In genomic region chr11:103907548-103908455, GRCh38 we compare ENCODE assay signal across 10 cellular contexts.
DNase-seq lines count a peak whose midpoint lies in the region; ATAC-seq and TF ChIP-seq lines count a peak whose summit lies in the region.
"Had no signal": no experiment of that assay in that cellular context is flagged by ENCODE, and none has a peak within 500 bp of the region (broad histone marks: within the 10 kb centered on the region; RNA-seq: fewer than 3 reads in every experiment).

No MANE protein-coding gene starts in this region.

- no peak overlapping the region for H2AK5ac ChIP-seq in mesenchymal stem cell (ENCODE audit: low read length, severe bottlenecking)

- H3K9me3 ChIP-seq in DND-41 (ENCODE audit: insufficient read depth, low read length, severe bottlenecking) (no peaks in the 10 kb centered on the region), mesenchymal stem cell (ENCODE audit: control insufficient read depth, low read length) (no peaks in the 10 kb centered on the region)
- H3K9me3 ChIP-seq: gastroesophageal sphincter had no signal

- no peak overlapping the region for H2BK120ac ChIP-seq in mesenchymal stem cell (ENCODE audit: low read depth, low read length)

- WGBS in mesenchymal stem cell, result 0% methylated on average over 2 of the region's 3 CpGs

- H2AFZ ChIP-seq in DND-41 (ENCODE audit: low read depth, low read length), result peak overlapping the region; percentile 17
- H2AFZ ChIP-seq in mesenchymal stem cell (ENCODE audit: low read depth, low read length), result no peak overlapping the region

- peak overlapping the region; percentile 37 for H3K4me2 ChIP-seq in DND-41 (ENCODE audit: insufficient read depth, low read length)
- H3K4me2 ChIP-seq in mesenchymal stem cell (ENCODE audit: low read length, poor library complexity, severe bottlenecking), result no peak overlapping the region

- peak overlapping the region; percentile 78 for H3K27ac ChIP-seq in DND-41 (ENCODE audit: low read length)
- H3K27ac ChIP-seq in mesenchymal stem cell (ENCODE audit: low read length, poor library complexity, severe bottlenecking), result peak overlapping the region; percentile 73

- H3K79me1 ChIP-seq in mesenchymal stem cell (replicated peaks; ENCODE audit: low read length, poor library complexity, severe bottlenecking), result no peaks in the 10 kb centered on the region

- no peak overlapping the region for H4K8ac ChIP-seq in mesenchymal stem cell (ENCODE audit: low read length)

- no peak overlapping the region for H2BK5ac ChIP-seq in mesenchymal stem cell (ENCODE audit: low read depth, low read length, poor library complexity, severe bottlenecking)

- H3K9ac ChIP-seq in DND-41 (ENCODE audit: low read depth, low read length), result 0 out of 2 replicates have a peak overlapping the region, but pooled peaks have one; percentile 18
- H3K9ac ChIP-seq in mesenchymal stem cell (ENCODE audit: low read length), result peak overlapping the region; percentile 45

- H3K4ac ChIP-seq in mesenchymal stem cell (ENCODE audit: low read depth in 1 of 2, low read length in 2 of 2), result no peak overlapping the region

- H4K91ac ChIP-seq in mesenchymal stem cell (ENCODE audit: low read length), result no peak overlapping the region

- no peak overlapping the region for H2BK12ac ChIP-seq in mesenchymal stem cell (ENCODE audit: low read length in 2 of 2)

- DNase-seq in DND-41 (no peak), HT1080 (ENCODE audit: low read depth) (peak; percentile 70), astrocyte of the spinal cord (ENCODE audit: low read depth, low spot score) (peak; percentile 67), mesenchymal stem cell (peak; percentile 66), NCI-H146 (lab: John Stamatoyannopoulos, UW) (no peak), DMS153 (lab: John Stamatoyannopoulos, UW) (no peak), SHP77 treated with DMSO at 0.1 percent for 48 hours (lab: John Stamatoyannopoulos, UW) (no peak)
- DNase-seq: Calu3 had no signal

- no peaks in the 10 kb centered on the region for H3K27me3 ChIP-seq in DND-41 (ENCODE audit: insufficient read depth, low read length, poor library complexity)
- H3K27me3 ChIP-seq in mesenchymal stem cell (ENCODE audit: control insufficient read depth in 1 of 2, insufficient read depth in 1 of 2, low read length in 2 of 2), result no peaks in the 10 kb centered on the region
- H3K27me3 ChIP-seq: gastroesophageal sphincter had no signal

- H4K20me1 ChIP-seq in DND-41 (ENCODE audit: insufficient read depth, low read length), result no peaks in the 10 kb centered on the region

- no peak overlapping the region for H3K18ac ChIP-seq in mesenchymal stem cell (ENCODE audit: low read depth in 1 of 2, low read length in 2 of 2)

- no peak overlapping the region for H3K14ac ChIP-seq in mesenchymal stem cell (ENCODE audit: low read length in 2 of 2)

- in situ Hi-C loops in astrocyte of the spinal cord (cut with HindIII; ENCODE audit: low sequenced_read_pairs), result no loop called here

- peak; percentile 66 for ATAC-seq in DND-41 (ENCODE audit: insufficient read depth, low read depth)
- no peak for ATAC-seq in GM21367 (IDR thresholded peaks at IDR 0.05; ENCODE audit: unreplicated experiment)
- ATAC-seq: gastroesophageal sphincter had no signal

- H3K36me3 ChIP-seq in DND-41 (ENCODE audit: insufficient read depth, low read length), result no peaks in the 10 kb centered on the region
- H3K36me3 ChIP-seq in mesenchymal stem cell (ENCODE audit: control insufficient read depth in 1 of 2, insufficient read depth in 2 of 2, low read depth in 1 of 2, low read length in 2 of 2), result no peaks in the 10 kb centered on the region
- H3K36me3 ChIP-seq: gastroesophageal sphincter had no signal

- H3K79me2 ChIP-seq in DND-41 (ENCODE audit: insufficient read depth, low read length), result no peaks in the 10 kb centered on the region

- H2BK15ac ChIP-seq in mesenchymal stem cell (ENCODE audit: low read depth, poor library complexity, severe bottlenecking), result no peak overlapping the region

- no peak overlapping the region for H3K23ac ChIP-seq in mesenchymal stem cell (ENCODE audit: low read length in 2 of 2)

- TF ChIP-seq CTCF in DND-41 (IDR thresholded peaks at IDR 0.05; ENCODE audit: borderline replicate concordance, extremely low read depth, low read length, poor library complexity, severe bottlenecking) (no peak), astrocyte of the spinal cord (IDR thresholded peaks at IDR 0.05; ENCODE audit: low read depth, low read length) (no peak)

- H3K4me3 ChIP-seq in DND-41 (ENCODE audit: low read depth in 1 of 2, low read length in 2 of 2) (no peak overlapping the region), astrocyte of the spinal cord (ENCODE audit: low read depth, low read length) (no peak overlapping the region), mesenchymal stem cell (ENCODE audit: insufficient read depth in 1 of 2, low read depth in 1 of 2, low read length in 2 of 2) (no peak overlapping the region)
- H3K4me3 ChIP-seq: gastroesophageal sphincter had no signal

- H3K4me1 ChIP-seq in DND-41 (ENCODE audit: insufficient read depth, low read length) (peaks cover 33% of the 10 kb centered on the region), mesenchymal stem cell (ENCODE audit: control insufficient read depth, insufficient read depth, low read depth, low read length) (no peaks in the 10 kb centered on the region)
- H3K4me1 ChIP-seq: gastroesophageal sphincter had no signal

Comparison
In these comparisons a context has a peak if more than half of its experiments do, and no peak if none do; other contexts are left out.
1. DNase-seq: peak in HT1080 (single experiment), astrocyte of the spinal cord (single experiment) and mesenchymal stem cell (single experiment); none in DND-41 (single experiment), NCI-H146 (single experiment), DMS153 (single experiment) and SHP77 treated with DMSO at 0.1 percent for 48 hours (single experiment).